8 cellular contexts compared by ENCODE assay signal in the genomic region with DNA sequence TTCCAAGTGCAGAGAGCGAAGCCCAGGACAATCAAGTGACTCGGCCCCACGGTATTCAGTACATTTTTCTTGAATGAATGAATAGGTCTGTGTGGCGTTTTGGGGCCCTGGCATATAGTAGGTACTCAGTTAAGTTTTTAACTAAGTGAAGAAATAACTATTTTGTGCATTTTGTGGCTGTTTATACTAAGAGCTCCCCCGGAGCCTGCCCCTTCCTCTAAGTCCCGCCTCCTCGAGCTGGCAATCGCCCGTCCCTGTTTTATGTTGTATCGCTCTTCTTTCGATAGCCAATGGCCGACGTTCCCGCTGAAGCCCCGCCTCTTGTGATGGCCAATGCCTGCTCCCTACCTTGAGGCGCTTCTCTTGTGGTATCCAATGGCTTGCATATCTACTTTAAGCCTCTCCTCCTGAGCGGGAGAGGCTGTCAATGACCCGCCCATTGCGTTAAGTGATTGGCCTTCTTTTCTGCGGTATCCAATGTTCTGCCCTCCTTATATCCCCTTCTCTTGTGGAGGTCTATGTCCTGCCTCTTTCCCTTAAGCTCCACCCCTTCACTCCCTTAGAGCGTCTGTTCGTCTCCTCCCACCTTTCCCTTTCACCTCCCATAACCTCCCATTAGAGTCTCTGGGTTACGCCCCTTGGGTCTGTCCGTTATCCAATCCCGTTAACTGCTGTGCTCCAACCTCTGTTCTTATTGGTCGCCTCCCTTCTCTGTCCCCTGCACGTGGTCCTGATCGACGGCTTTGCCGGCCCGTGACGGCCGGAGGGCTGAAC. TPM values are rescaled to one million over a fixed set of nuclear protein-coding genes. Genes with fewer than 3 reads are reported as not detected.
DNase-seq lines count a peak whose midpoint lies in the region; ATAC-seq and TF ChIP-seq lines count a peak whose summit lies in the region.

No MANE protein-coding gene starts in this region.

- H3K4me1 ChIP-seq in testis = peaks cover 21% of the 10 kb centered on the region

- H3K4me3 Mint-ChIP-seq in glutamatergic neuron (ENCODE audit: unreplicated experiment) = no peak overlapping the region

- H3K27ac ChIP-seq in testis = peak overlapping the region; percentile 53 to 80

- ATAC-seq in HG02588 (IDR thresholded peaks at IDR 0.05; ENCODE audit: unreplicated experiment) (peak; percentile 76), omental fat pad (ENCODE audit: low FRiP score) (peak; percentile 98)

- H3K27me3 ChIP-seq in testis = no peaks in the 10 kb centered on the region

- no peaks in the 10 kb centered on the region for H3K9me3 ChIP-seq in testis

- DNase-seq in GM04504 (ENCODE audit: low read depth) (peak; percentile 100), NCI-H1048 (lab: John Stamatoyannopoulos, UW) (peak; percentile 100), SK-N-DZ (ENCODE audit: low spot score) (peak; percentile 100), glutamatergic neuron (peak; percentile 95), omental fat pad (ENCODE audit: low spot score) (peak; percentile 89), testis (peak; percentile 99)
- peak; percentile 98 for DNase-seq in activated naive CD4-positive, alpha-beta T cell treated with anti-CD3 and anti-CD28 coated beads, Interleukin-2, amount 50 U/mL, for 16 hours

- H3K4me3 ChIP-seq in testis = peak overlapping the region; percentile 88 to 91

- TF ChIP-seq POLR2A in testis (IDR thresholded peaks at IDR 0.05) = peak; percentile 26

- intact Hi-C loops in testis (cut with DNase I; ENCODE audit: low total_unique reads) = loop anchor here (2.0 kb wide), 1 partner anchor 15 kb away; the partner anchor contains the start of gene UBXN6

- H3K27me3 Mint-ChIP-seq in glutamatergic neuron (ENCODE audit: unreplicated experiment) = peaks cover 5% of the 10 kb centered on the region

- 1% methylated on average over 31 to 33 of the region's 33 CpGs for WGBS in testis, 2 donors

- H3K36me3 Mint-ChIP-seq in glutamatergic neuron (ENCODE audit: unreplicated experiment) = no peaks in the 10 kb centered on the region

- no peak for TF ChIP-seq CTCF in glutamatergic neuron (IDR thresholded peaks at IDR 0.05; ENCODE audit: partially characterized antibody, unreplicated experiment)
- no peak for TF ChIP-seq CTCF in omental fat pad (IDR thresholded peaks at IDR 0.05)
- TF ChIP-seq CTCF in testis (IDR thresholded peaks at IDR 0.05) = peak in 1 of 3 experiments; percentile 5

- peaks cover 4% of the 10 kb centered on the region for H3K4me1 Mint-ChIP-seq in glutamatergic neuron (ENCODE audit: low read depth, unreplicated experiment)

- peaks cover 7% of the 10 kb centered on the region for H3K9me3 Mint-ChIP-seq in glutamatergic neuron (ENCODE audit: unreplicated experiment)

- no peak overlapping the region for H3K27ac Mint-ChIP-seq in glutamatergic neuron (ENCODE audit: unreplicated experiment)

- H3K36me3 ChIP-seq in testis (ENCODE audit: low read depth, missing control alignments) = no peaks in the 10 kb centered on the region

RNA-seq across cellular contexts. Expression of gene HDGFL2, which starts 0.5 kb away (rescaled TPM):
- polyA plus RNA-seq in SK-N-DZ (2014; cell fraction: cytosol; rRNA removed) = 65.8 and 106 TPM in 2 replicates
- 127 and 128 TPM in 2 replicates for polyA plus RNA-seq in SK-N-DZ (2014; cell fraction: nucleus; rRNA removed)
- 118 TPM for total RNA-seq in glutamatergic neuron (ENCODE audit: unreplicated experiment)
- 10 to 100 TPM; 17.3 to 40.8 (median 25.2) TPM for total RNA-seq in omental fat pad
- 10 to 100 TPM; 81.4 to 95.8 TPM for total RNA-seq in testis
- polyA plus RNA-seq in testis (ENCODE audit: insufficient read depth, low read depth, low replicate concordance) = 141 TPM

RNA-seq across cellular contexts. Expression of gene UBXN6, which starts 14.0 kb away (rescaled TPM):
- 45.3 and 50.1 TPM in 2 replicates for polyA plus RNA-seq in SK-N-DZ (2014; cell fraction: cytosol; rRNA removed)
- polyA plus RNA-seq in SK-N-DZ (2014; cell fraction: nucleus; rRNA removed) = 41.8 and 100 TPM in 2 replicates
- total RNA-seq in glutamatergic neuron (ENCODE audit: unreplicated experiment) (47.9 TPM), omental fat pad (100 to 1,000 TPM in 2 of 4 donors, 10 to 100 TPM in 2; 62.7 to 128 (median 88.6) TPM), testis (100 to 1,000 TPM; 293 to 319 TPM)
- 336 TPM for polyA plus RNA-seq in testis (ENCODE audit: insufficient read depth, low read depth, low replicate concordance)

RNA-seq across cellular contexts. Expression of gene PLIN4, which starts 46.7 kb away (rescaled TPM):
- 0.01 and 0.07 TPM in 2 replicates for polyA plus RNA-seq in SK-N-DZ (2014; cell fraction: cytosol; rRNA removed)
- 0.08 and 0.15 TPM in 2 replicates for polyA plus RNA-seq in SK-N-DZ (2014; cell fraction: nucleus; rRNA removed)
- total RNA-seq in glutamatergic neuron (ENCODE audit: unreplicated experiment) (0.27 TPM), omental fat pad (1,000 to 10,000 TPM in 1 of 4 donors, 100 to 1,000 TPM in 3; 183 to 2,054 (median 453) TPM), testis (1 to 10 TPM; 2.8 to 3.7 TPM)
- polyA plus RNA-seq in testis (ENCODE audit: insufficient read depth, low read depth, low replicate concordance) = 4.0 TPM

Comparison
In these comparisons a context has a peak if more than half of its experiments do, and no peak if none do; other contexts are left out.
1. Peak in every context shown above with its lines: DNase-seq, ATAC-seq, H3K4me3 ChIP-seq and H3K27ac ChIP-seq.
2. RNA of gene PLIN4, which starts 46.7 kb away (total RNA-seq): 183 to 2,054 TPM in omental fat pad; 2.8 to 3.7 TPM in testis and 0.27 TPM in glutamatergic neuron (single experiment); every median in the first group is over 10 times any median in the second.